Comparison of ENCODE assay signal across 6 cellular contexts in the genomic region with DNA sequence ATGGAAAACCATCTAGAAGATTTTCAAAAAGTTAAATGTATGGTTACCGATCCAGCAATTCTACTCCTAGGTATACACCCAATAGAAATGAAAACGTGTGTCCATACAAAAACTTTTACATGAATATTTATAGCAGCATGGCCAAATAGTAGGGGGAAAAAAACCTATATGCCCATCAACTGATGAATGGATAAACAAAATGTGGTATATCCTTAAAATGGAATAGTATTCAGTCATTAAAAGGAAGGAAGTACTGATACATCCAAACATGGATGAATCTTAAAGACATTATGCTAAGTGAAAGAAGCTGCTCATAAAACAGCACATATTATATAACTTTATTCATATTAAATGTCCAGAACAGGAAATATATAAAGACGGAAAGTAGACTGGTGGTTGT.
"Had no signal": no experiment of that assay in that cellular context is flagged by ENCODE, and none has a peak within 500 bp of the region (broad histone marks: within the 10 kb centered on the region; RNA-seq: fewer than 3 reads in every experiment).

No MANE protein-coding gene starts in this region.

- H3K27ac ChIP-seq: HL-60 had no signal

- H3K4me3 ChIP-seq: K562 had no signal

- ATAC-seq: HepG2, K562 had no signal

- DNase-seq: IMR-90, KBM-7, KG1 had no signal
